Comparison of ENCODE assay signal across 1 cellular context in the genomic region with DNA sequence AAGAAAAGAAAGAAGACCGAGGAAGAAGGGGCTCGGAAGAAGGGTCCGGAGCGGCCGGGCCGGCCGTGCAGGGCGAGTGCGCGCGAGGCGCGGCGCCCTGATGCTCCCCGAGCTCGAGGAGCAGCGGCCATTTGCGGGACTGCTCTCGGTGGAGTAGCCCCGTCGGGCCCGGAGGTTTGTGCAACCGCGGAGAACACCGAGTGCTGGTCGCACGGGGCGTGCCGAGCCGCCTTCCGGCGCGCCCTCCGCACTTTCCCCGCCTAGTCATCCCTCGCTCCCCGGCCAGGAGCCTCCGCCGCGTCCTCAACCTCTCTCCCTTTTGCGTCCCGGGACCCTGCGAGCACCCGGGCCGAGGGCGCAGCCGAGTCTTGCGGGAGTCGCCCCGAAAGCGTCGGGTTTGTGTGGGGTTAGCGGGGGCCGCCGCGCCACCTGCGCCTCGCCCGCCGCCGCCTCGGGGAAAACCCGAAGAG.
TF ChIP-seq lines count a peak whose summit lies in the region.

No MANE protein-coding gene starts in this region.

TF ChIP-seq in H1, 55 proteins besides CTCF, POLR2A, EP300 and RAD21:
- TF ChIP-seq, protein P1, sequence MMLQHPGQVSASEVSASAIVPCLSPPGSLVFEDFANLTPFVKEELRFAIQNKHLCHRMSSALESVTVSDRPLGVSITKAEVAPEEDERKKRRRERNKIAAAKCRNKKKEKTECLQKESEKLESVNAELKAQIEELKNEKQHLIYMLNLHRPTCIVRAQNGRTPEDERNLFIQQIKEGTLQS (IDR thresholded peaks at IDR 0.05; ENCODE audit: insufficient read depth, low read depth, low read length) = no peak
- TF ChIP-seq BACH1 (IDR thresholded peaks at IDR 0.05; ENCODE audit: low read length) = no peak
- TF ChIP-seq, protein P2, sequence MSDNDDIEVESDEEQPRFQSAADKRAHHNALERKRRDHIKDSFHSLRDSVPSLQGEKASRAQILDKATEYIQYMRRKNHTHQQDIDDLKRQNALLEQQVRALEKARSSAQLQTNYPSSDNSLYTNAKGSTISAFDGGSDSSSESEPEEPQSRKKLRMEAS (IDR thresholded peaks at IDR 0.05) = peak; percentile 39; the same call in 1 of the 2 replicates
- no peak for TF ChIP-seq POU5F1 (IDR thresholded peaks at IDR 0.05; ENCODE audit: low read depth, low read length)
- no peak for TF ChIP-seq SUZ12 (IDR thresholded peaks at IDR 0.05; ENCODE audit: low read length)
- no peak for TF ChIP-seq FOSL1 (IDR thresholded peaks at IDR 0.05; ENCODE audit: insufficient read depth, low read depth, low read length)
- no peak for TF ChIP-seq EGR1 (IDR thresholded peaks at IDR 0.05; ENCODE audit: borderline replicate concordance, low read depth, low read length)
- no peak for TF ChIP-seq CHD2 (IDR thresholded peaks at IDR 0.05; ENCODE audit: low read length)
- TF ChIP-seq, protein P3, sequence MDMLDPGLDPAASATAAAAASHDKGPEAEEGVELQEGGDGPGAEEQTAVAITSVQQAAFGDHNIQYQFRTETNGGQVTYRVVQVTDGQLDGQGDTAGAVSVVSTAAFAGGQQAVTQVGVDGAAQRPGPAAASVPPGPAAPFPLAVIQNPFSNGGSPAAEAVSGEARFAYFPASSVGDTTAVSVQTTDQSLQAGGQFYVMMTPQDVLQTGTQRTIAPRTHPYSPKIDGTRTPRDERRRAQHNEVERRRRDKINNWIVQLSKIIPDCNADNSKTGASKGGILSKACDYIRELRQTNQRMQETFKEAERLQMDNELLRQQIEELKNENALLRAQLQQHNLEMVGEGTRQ (IDR thresholded peaks at IDR 0.05; ENCODE audit: low read length) = no peak
- TF ChIP-seq YY1 (IDR thresholded peaks at IDR 0.05; ENCODE audit: low read depth, low read length) = no peak
- no peak for TF ChIP-seq RNF2 (IDR thresholded peaks at IDR 0.05; ENCODE audit: borderline replicate concordance, low read depth, low read length, missing control alignments, poor library complexity, severe bottlenecking)
- TF ChIP-seq PHF8 (conservative IDR thresholded peaks at IDR 0.05; ENCODE audit: low read depth, low read length) = no peak
- no peak for TF ChIP-seq CTBP2 (IDR thresholded peaks at IDR 0.05; ENCODE audit: borderline replicate concordance, insufficient read depth, insufficient read length, low read length)
- no peak for TF ChIP-seq CBX8 (IDR thresholded peaks at IDR 0.05; ENCODE audit: borderline replicate concordance, low read depth, low read length)
- TF ChIP-seq CHD1 (IDR thresholded peaks at IDR 0.05; ENCODE audit: low read depth, low read length) = no peak
- TF ChIP-seq TCF12 (IDR thresholded peaks at IDR 0.05; ENCODE audit: low read depth, low read length) = no peak
- TF ChIP-seq HDAC2 (IDR thresholded peaks at IDR 0.05; ENCODE audit: borderline replicate concordance in 1 of 2, low read depth in 2 of 2, low read length in 2 of 2) = no peak
- TF ChIP-seq ASH2L (IDR thresholded peaks at IDR 0.05; ENCODE audit: low read length) = peak; percentile 23
- TF ChIP-seq SIN3A (conservative IDR thresholded peaks at IDR 0.05 in 1 of 2, IDR thresholded peaks at IDR 0.05 in 1 of 2; ENCODE audit: low read depth in 1 of 2, low read length in 2 of 2) = no peak
- no peak for TF ChIP-seq RFX5 (IDR thresholded peaks at IDR 0.05; ENCODE audit: borderline replicate concordance, low read depth, low read length)
- TF ChIP-seq EZH2 (IDR thresholded peaks at IDR 0.05; ENCODE audit: low read depth, low read length, severe bottlenecking) = peak; percentile 44
- TF ChIP-seq CBX5 (IDR thresholded peaks at IDR 0.05; ENCODE audit: low read depth, low read length) = no peak
- no peak for TF ChIP-seq SP1 (IDR thresholded peaks at IDR 0.05; ENCODE audit: low read depth, low read length)
- no peak for TF ChIP-seq SAP30 (IDR thresholded peaks at IDR 0.05; ENCODE audit: insufficient read depth, insufficient replicate concordance, low read length)
- no peak for TF ChIP-seq JUN (IDR thresholded peaks at IDR 0.05; ENCODE audit: low read depth, low read length)
- no peak for TF ChIP-seq TAF1 (IDR thresholded peaks at IDR 0.05; ENCODE audit: low read depth, low read length)
- no peak for TF ChIP-seq GABPA (IDR thresholded peaks at IDR 0.05; ENCODE audit: borderline replicate concordance, insufficient read depth, low read length)
- no peak for TF ChIP-seq JUND (IDR thresholded peaks at IDR 0.05; ENCODE audit: low read length)
- TF ChIP-seq SP2 (IDR thresholded peaks at IDR 0.05; ENCODE audit: low read length) = no peak
- TF ChIP-seq CREB1 (IDR thresholded peaks at IDR 0.05) = no peak
- no peak for TF ChIP-seq NANOG (IDR thresholded peaks at IDR 0.05; ENCODE audit: insufficient read depth, low read depth, low read length, poor library complexity, severe bottlenecking)
- no peak for TF ChIP-seq ZNF274 (IDR thresholded peaks at IDR 0.05; ENCODE audit: borderline replicate concordance, extremely low read depth, low read length)
- TF ChIP-seq SRF (IDR thresholded peaks at IDR 0.05; ENCODE audit: low read depth, low read length) = no peak
- no peak for TF ChIP-seq RXRA (IDR thresholded peaks at IDR 0.05; ENCODE audit: insufficient read depth, low read depth, low read length)
- TF ChIP-seq SIX5 (IDR thresholded peaks at IDR 0.05; ENCODE audit: low read depth, low read length) = no peak
- TF ChIP-seq POLR2AphosphoS5 (IDR thresholded peaks at IDR 0.05; ENCODE audit: low read depth, low read length) = no peak
- no peak for TF ChIP-seq RBBP5 (IDR thresholded peaks at IDR 0.05; ENCODE audit: borderline replicate concordance, low read depth, low read length)
- TF ChIP-seq, protein P4, sequence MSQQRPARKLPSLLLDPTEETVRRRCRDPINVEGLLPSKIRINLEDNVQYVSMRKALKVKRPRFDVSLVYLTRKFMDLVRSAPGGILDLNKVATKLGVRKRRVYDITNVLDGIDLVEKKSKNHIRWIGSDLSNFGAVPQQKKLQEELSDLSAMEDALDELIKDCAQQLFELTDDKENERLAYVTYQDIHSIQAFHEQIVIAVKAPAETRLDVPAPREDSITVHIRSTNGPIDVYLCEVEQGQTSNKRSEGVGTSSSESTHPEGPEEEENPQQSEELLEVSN (IDR thresholded peaks at IDR 0.05) = peak; percentile 76
- TF ChIP-seq, protein P5, sequence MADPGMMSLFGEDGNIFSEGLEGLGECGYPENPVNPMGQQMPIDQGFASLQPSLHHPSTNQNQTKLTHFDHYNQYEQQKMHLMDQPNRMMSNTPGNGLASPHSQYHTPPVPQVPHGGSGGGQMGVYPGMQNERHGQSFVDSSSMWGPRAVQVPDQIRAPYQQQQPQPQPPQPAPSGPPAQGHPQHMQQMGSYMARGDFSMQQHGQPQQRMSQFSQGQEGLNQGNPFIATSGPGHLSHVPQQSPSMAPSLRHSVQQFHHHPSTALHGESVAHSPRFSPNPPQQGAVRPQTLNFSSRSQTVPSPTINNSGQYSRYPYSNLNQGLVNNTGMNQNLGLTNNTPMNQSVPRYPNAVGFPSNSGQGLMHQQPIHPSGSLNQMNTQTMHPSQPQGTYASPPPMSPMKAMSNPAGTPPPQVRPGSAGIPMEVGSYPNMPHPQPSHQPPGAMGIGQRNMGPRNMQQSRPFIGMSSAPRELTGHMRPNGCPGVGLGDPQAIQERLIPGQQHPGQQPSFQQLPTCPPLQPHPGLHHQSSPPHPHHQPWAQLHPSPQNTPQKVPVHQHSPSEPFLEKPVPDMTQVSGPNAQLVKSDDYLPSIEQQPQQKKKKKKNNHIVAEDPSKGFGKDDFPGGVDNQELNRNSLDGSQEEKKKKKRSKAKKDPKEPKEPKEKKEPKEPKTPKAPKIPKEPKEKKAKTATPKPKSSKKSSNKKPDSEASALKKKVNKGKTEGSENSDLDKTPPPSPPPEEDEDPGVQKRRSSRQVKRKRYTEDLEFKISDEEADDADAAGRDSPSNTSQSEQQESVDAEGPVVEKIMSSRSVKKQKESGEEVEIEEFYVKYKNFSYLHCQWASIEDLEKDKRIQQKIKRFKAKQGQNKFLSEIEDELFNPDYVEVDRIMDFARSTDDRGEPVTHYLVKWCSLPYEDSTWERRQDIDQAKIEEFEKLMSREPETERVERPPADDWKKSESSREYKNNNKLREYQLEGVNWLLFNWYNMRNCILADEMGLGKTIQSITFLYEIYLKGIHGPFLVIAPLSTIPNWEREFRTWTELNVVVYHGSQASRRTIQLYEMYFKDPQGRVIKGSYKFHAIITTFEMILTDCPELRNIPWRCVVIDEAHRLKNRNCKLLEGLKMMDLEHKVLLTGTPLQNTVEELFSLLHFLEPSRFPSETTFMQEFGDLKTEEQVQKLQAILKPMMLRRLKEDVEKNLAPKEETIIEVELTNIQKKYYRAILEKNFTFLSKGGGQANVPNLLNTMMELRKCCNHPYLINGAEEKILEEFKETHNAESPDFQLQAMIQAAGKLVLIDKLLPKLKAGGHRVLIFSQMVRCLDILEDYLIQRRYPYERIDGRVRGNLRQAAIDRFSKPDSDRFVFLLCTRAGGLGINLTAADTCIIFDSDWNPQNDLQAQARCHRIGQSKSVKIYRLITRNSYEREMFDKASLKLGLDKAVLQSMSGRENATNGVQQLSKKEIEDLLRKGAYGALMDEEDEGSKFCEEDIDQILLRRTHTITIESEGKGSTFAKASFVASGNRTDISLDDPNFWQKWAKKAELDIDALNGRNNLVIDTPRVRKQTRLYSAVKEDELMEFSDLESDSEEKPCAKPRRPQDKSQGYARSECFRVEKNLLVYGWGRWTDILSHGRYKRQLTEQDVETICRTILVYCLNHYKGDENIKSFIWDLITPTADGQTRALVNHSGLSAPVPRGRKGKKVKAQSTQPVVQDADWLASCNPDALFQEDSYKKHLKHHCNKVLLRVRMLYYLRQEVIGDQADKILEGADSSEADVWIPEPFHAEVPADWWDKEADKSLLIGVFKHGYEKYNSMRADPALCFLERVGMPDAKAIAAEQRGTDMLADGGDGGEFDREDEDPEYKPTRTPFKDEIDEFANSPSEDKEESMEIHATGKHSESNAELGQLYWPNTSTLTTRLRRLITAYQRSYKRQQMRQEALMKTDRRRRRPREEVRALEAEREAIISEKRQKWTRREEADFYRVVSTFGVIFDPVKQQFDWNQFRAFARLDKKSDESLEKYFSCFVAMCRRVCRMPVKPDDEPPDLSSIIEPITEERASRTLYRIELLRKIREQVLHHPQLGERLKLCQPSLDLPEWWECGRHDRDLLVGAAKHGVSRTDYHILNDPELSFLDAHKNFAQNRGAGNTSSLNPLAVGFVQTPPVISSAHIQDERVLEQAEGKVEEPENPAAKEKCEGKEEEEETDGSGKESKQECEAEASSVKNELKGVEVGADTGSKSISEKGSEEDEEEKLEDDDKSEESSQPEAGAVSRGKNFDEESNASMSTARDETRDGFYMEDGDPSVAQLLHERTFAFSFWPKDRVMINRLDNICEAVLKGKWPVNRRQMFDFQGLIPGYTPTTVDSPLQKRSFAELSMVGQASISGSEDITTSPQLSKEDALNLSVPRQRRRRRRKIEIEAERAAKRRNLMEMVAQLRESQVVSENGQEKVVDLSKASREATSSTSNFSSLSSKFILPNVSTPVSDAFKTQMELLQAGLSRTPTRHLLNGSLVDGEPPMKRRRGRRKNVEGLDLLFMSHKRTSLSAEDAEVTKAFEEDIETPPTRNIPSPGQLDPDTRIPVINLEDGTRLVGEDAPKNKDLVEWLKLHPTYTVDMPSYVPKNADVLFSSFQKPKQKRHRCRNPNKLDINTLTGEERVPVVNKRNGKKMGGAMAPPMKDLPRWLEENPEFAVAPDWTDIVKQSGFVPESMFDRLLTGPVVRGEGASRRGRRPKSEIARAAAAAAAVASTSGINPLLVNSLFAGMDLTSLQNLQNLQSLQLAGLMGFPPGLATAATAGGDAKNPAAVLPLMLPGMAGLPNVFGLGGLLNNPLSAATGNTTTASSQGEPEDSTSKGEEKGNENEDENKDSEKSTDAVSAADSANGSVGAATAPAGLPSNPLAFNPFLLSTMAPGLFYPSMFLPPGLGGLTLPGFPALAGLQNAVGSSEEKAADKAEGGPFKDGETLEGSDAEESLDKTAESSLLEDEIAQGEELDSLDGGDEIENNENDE (IDR thresholded peaks at IDR 0.05; ENCODE audit: insufficient replicate concordance, low read length) = no peak
- TF ChIP-seq TAF7 (optimal IDR thresholded peaks at IDR 0.05; ENCODE audit: borderline replicate concordance, low read depth, low read length) = no peak
- no peak for TF ChIP-seq KDM1A (IDR thresholded peaks at IDR 0.05; ENCODE audit: borderline replicate concordance, low read length)
- TF ChIP-seq KDM4A (IDR thresholded peaks at IDR 0.05; ENCODE audit: low read depth, low read length, severe bottlenecking) = peak; percentile 54
- TF ChIP-seq TBP (IDR thresholded peaks at IDR 0.05; ENCODE audit: low read depth, low read length) = no peak
- TF ChIP-seq, protein P6, sequence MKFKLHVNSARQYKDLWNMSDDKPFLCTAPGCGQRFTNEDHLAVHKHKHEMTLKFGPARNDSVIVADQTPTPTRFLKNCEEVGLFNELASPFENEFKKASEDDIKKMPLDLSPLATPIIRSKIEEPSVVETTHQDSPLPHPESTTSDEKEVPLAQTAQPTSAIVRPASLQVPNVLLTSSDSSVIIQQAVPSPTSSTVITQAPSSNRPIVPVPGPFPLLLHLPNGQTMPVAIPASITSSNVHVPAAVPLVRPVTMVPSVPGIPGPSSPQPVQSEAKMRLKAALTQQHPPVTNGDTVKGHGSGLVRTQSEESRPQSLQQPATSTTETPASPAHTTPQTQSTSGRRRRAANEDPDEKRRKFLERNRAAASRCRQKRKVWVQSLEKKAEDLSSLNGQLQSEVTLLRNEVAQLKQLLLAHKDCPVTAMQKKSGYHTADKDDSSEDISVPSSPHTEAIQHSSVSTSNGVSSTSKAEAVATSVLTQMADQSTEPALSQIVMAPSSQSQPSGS (IDR thresholded peaks at IDR 0.05; ENCODE audit: low read length) = no peak
- TF ChIP-seq CEBPB (IDR thresholded peaks at IDR 0.05; ENCODE audit: low read depth, low read length) = no peak
